31 cellular contexts compared by ENCODE assay signal in the genomic region with DNA sequence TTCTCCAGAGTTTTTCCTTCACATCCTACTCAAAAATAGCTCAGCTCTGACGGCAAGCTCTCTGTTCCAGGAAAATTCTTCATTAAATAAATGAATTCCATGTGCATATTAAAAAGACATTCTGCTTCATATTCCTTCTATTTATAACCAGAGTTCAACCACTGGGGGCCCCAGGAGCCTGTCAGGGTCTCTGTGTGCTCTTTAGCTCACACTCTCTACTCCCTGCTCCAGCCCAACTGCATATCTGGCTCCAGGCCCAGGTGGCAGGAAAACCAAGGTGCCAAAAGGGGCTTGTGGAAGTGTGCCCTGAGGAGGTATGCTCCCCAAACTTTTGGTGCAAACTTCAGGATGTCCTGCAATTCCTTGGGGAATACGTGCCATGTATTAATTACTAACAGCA.
"Had no signal": no experiment of that assay in that cellular context is flagged by ENCODE, and none has a peak within 500 bp of the region (broad histone marks: within the 10 kb centered on the region; RNA-seq: fewer than 3 reads in every experiment).

No MANE protein-coding gene starts in this region.

- H3K27me3 Mint-ChIP-seq: activated CD4-positive, alpha-beta memory T cell treated with anti-CD3 and anti-CD28 coated beads, Interleukin-2, amount 10 ng/mL, durations not matched to agents 7 days and 5 days; activated CD8-positive, alpha-beta memory T cell treated with anti-CD3 and anti-CD28 coated beads, Interleukin-2, amount 10 ng/mL, durations not matched to agents 7 days and 5 days; activated naive CD4-positive, alpha-beta T cell treated with anti-CD3 and anti-CD28 coated beads, Interleukin-2, amount 50 U/mL, for 24 hours; activated naive CD8-positive, alpha-beta T cell treated with anti-CD3 and anti-CD28 coated beads, Interleukin-2, amount 10 ng/mL, durations not matched to agents 7 days and 5 days had no signal

- H3K27ac ChIP-seq: adrenal gland, body of pancreas, WERI-Rb-1 had no signal

- H3K4me1 Mint-ChIP-seq: activated CD4-positive, alpha-beta memory T cell treated with anti-CD3 and anti-CD28 coated beads, Interleukin-2, amount 10 ng/mL, durations not matched to agents 7 days and 5 days; activated CD8-positive, alpha-beta memory T cell treated with anti-CD3 and anti-CD28 coated beads, Interleukin-2, amount 10 ng/mL, durations not matched to agents 7 days and 5 days; activated naive CD4-positive, alpha-beta T cell treated with anti-CD3 and anti-CD28 coated beads, Interleukin-2, amount 50 U/mL, for 24 hours; activated naive CD8-positive, alpha-beta T cell treated with anti-CD3 and anti-CD28 coated beads, Interleukin-2, amount 10 ng/mL, durations not matched to agents 7 days and 5 days had no signal

- H3K9me3 Mint-ChIP-seq: activated naive CD4-positive, alpha-beta T cell treated with anti-CD3 and anti-CD28 coated beads, Interleukin-2, amount 50 U/mL, for 24 hours; activated naive CD8-positive, alpha-beta T cell treated with anti-CD3 and anti-CD28 coated beads, Interleukin-2, amount 10 ng/mL, durations not matched to agents 7 days and 5 days had no signal

- H3K4me3 Mint-ChIP-seq: activated CD4-positive, alpha-beta memory T cell treated with anti-CD3 and anti-CD28 coated beads, Interleukin-2, amount 10 ng/mL, durations not matched to agents 7 days and 5 days; activated CD8-positive, alpha-beta memory T cell treated with anti-CD3 and anti-CD28 coated beads, Interleukin-2, amount 10 ng/mL, durations not matched to agents 7 days and 5 days; activated naive CD4-positive, alpha-beta T cell treated with anti-CD3 and anti-CD28 coated beads, Interleukin-2, amount 50 U/mL, for 24 hours; activated naive CD8-positive, alpha-beta T cell treated with anti-CD3 and anti-CD28 coated beads, Interleukin-2, amount 10 ng/mL, durations not matched to agents 7 days and 5 days had no signal

- H3K4me1 ChIP-seq: adrenal gland, body of pancreas had no signal

- H3K27ac Mint-ChIP-seq: activated CD4-positive, alpha-beta memory T cell treated with anti-CD3 and anti-CD28 coated beads, Interleukin-2, amount 10 ng/mL, durations not matched to agents 7 days and 5 days; activated CD8-positive, alpha-beta memory T cell treated with anti-CD3 and anti-CD28 coated beads, Interleukin-2, amount 10 ng/mL, durations not matched to agents 7 days and 5 days; activated naive CD4-positive, alpha-beta T cell treated with anti-CD3 and anti-CD28 coated beads, Interleukin-2, amount 50 U/mL, for 24 hours; activated naive CD8-positive, alpha-beta T cell treated with anti-CD3 and anti-CD28 coated beads, Interleukin-2, amount 10 ng/mL, durations not matched to agents 7 days and 5 days had no signal

- DNase-seq: activated CD4-positive, alpha-beta memory T cell treated with anti-CD3 and anti-CD28 coated beads, Interleukin-2, amount 10 ng/mL, durations not matched to agents 7 days and 5 days; activated CD4-positive, alpha-beta T cell treated with anti-CD3 and anti-CD28 coated beads for 1 hour; activated CD4-positive, alpha-beta T cell treated with anti-CD3 and anti-CD28 coated beads for 48 hours; activated CD4-positive, CD25-positive, alpha-beta regulatory T cell; activated CD8-positive, alpha-beta memory T cell treated with anti-CD3 and anti-CD28 coated beads for 24 hours; activated CD8-positive, alpha-beta memory T cell treated with anti-CD3 and anti-CD28 coated beads, Interleukin-2, amount 10 ng/mL, durations not matched to agents 7 days and 5 days; activated CD8-positive, alpha-beta memory T cell treated with anti-CD3 and anti-CD28 coated beads, Interleukin-2, amount 50 U/mL, for 48 hours; activated effector memory CD4-positive, alpha-beta T cell treated with Interleukin-2 at 50 U/mL for 16 hours; activated naive CD8-positive, alpha-beta T cell treated with anti-CD3 and anti-CD28 coated beads, Interleukin-2, amount 10 ng/mL, durations not matched to agents 7 days and 5 days; activated T-cell treated with anti-CD3 and anti-CD28 coated beads, Interleukin-2, amount 50 U/mL, for 48 hours; adrenal gland; body of pancreas; central memory CD4-positive, alpha-beta T cell; Kasumi-1; KG1; MG63; MV-4-11; NCI-H1092 treated with DMSO at 0.1 percent for 48 hours; NCI-H1417; NCI-H146; NCI-H187; NCI-H2029 treated with DMSO at 0.1 percent for 48 hours; NCI-H2107; NCI-H2171; NCI-H510A; NCI-H526; NCI-H748 treated with DMSO at 0.1 percent for 48 hours; SIG-M5; T1000; WERI-Rb-1 had no signal

- H3K36me3 Mint-ChIP-seq: activated CD8-positive, alpha-beta memory T cell treated with anti-CD3 and anti-CD28 coated beads, Interleukin-2, amount 10 ng/mL, durations not matched to agents 7 days and 5 days; activated naive CD4-positive, alpha-beta T cell treated with anti-CD3 and anti-CD28 coated beads, Interleukin-2, amount 50 U/mL, for 24 hours; activated naive CD8-positive, alpha-beta T cell treated with anti-CD3 and anti-CD28 coated beads, Interleukin-2, amount 10 ng/mL, durations not matched to agents 7 days and 5 days had no signal

- H3K4me3 ChIP-seq: adrenal gland, body of pancreas, MG63 had no signal

- H3K27me3 ChIP-seq: adrenal gland, body of pancreas, MG63 had no signal

- H3K36me3 ChIP-seq: adrenal gland, MG63, WERI-Rb-1 had no signal

- H3K9me3 ChIP-seq: adrenal gland, body of pancreas, MG63 had no signal
